10 cellular contexts compared by ENCODE assay signal in the genomic region with DNA sequence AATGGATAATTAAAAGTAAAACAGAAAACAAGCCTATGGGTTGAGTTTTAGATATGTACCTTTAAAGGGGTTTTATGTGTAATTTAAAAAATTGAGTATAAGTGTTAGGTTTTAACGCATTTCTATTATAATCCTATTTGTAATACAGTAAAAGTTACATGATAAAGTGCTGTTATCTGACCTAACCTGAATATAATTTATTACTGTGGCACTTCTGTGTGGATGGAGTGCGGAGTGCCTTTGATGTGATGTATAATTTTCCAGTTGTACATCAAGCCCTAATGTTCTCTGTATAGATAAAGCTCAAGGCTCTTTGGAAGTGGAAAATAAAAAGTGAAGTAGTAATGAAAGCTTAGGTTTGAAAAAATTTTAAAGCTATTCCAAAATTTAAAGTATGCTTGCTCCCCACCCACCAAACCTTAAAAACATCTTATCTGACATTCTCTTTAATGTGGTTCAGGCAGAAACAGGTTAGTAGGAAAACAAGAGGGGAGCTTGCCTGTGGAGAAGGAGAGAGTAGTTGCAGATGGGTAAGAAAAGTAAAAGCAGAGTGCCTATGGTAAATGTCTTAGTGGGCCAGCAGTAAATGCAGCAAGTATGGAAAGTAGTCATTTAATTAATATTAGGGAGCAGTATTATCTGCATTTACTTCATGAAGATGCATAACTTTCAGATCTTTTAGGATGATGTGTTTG. TPM values are rescaled to one million over a fixed set of nuclear protein-coding genes. Genes with fewer than 3 reads are reported as not detected.
A peak's percentile ranks its signal among the peaks of the same experiment; 100 is the strongest.
DNase-seq lines count a peak whose midpoint lies in the region; ATAC-seq and TF ChIP-seq lines count a peak whose summit lies in the region.
"Had no signal": no experiment of that assay in that cellular context is flagged by ENCODE, and none has a peak within 500 bp of the region (broad histone marks: within the 10 kb centered on the region; RNA-seq: fewer than 3 reads in every experiment).

No MANE protein-coding gene starts in this region.

- H3K23ac ChIP-seq in trophoblast cell (ENCODE audit: low read length), result no peak overlapping the region

- no peaks in the 10 kb centered on the region for H3K27me3 ChIP-seq in OCI-LY1 (ENCODE audit: insufficient read depth, low read length)
- no peaks in the 10 kb centered on the region for H3K27me3 ChIP-seq in endodermal cell (ENCODE audit: control insufficient read depth, insufficient read depth, low read length, poor library complexity, severe bottlenecking)
- no peaks in the 10 kb centered on the region for H3K27me3 ChIP-seq in trophoblast cell (ENCODE audit: insufficient read depth, low read length)
- H3K27me3 ChIP-seq: pancreas had no signal

- H3K9ac ChIP-seq in OCI-LY1 (ENCODE audit: low read length) (peak overlapping the region; percentile 19; the same call in 1 of the 2 replicates), endodermal cell (ENCODE audit: extremely low read depth, low read length, poor library complexity, severe bottlenecking) (no peak overlapping the region), trophoblast cell (ENCODE audit: low read length) (no peak overlapping the region)

- H3K27me3 Mint-ChIP-seq in T-helper 2 cell treated with Interferon-gamma antibody and Interleukin-4, amounts not matched to agents 5 μg/mL and 100 μg/mL, for 36 hours (ENCODE audit: low read depth), result no peaks in the 10 kb centered on the region
- H3K27me3 Mint-ChIP-seq in endodermal cell (ENCODE audit: insufficient read depth), result no peaks in the 10 kb centered on the region

- H3K36me3 Mint-ChIP-seq in T-helper 2 cell treated with Interferon-gamma antibody and Interleukin-4, amounts not matched to agents 5 μg/mL and 100 μg/mL, for 36 hours (ENCODE audit: low read depth), result peaks cover 34% of the 10 kb centered on the region
- H3K36me3 Mint-ChIP-seq in endodermal cell (ENCODE audit: low read depth), result peaks cover 25% of the 10 kb centered on the region

- no peak overlapping the region for H3K14ac ChIP-seq in trophoblast cell (ENCODE audit: low read length)

- no peak overlapping the region for H2BK5ac ChIP-seq in trophoblast cell (ENCODE audit: low read depth, low read length, poor library complexity)

- H3K36me3 ChIP-seq in OCI-LY1 (ENCODE audit: insufficient read depth, low read length), result peaks cover 27% of the 10 kb centered on the region
- H3K36me3 ChIP-seq in endodermal cell (ENCODE audit: control insufficient read depth, insufficient read depth, low read length), result peaks cover 21% of the 10 kb centered on the region
- no peaks in the 10 kb centered on the region for H3K36me3 ChIP-seq in trophoblast cell (ENCODE audit: control insufficient read depth in 1 of 2, insufficient read depth in 2 of 2, low read length in 2 of 2)
- H3K36me3 ChIP-seq: pancreas had no signal

- H4K20me1 ChIP-seq in OCI-LY1 (ENCODE audit: insufficient read depth, low read length), result peaks cover 4% of the 10 kb centered on the region; the same call in 1 of the 2 replicates

- no peaks in the 10 kb centered on the region for H3K9me3 Mint-ChIP-seq in T-helper 2 cell treated with Interferon-gamma antibody and Interleukin-4, amounts not matched to agents 5 μg/mL and 100 μg/mL, for 36 hours
- H3K9me3 Mint-ChIP-seq in endodermal cell, result no peaks in the 10 kb centered on the region

- peak overlapping the region; percentile 81 for H3K4ac ChIP-seq in trophoblast cell (ENCODE audit: low read depth, low read length)

- H3K4me2 ChIP-seq in OCI-LY1 (ENCODE audit: low read length), result peak overlapping the region; percentile 68
- no peak overlapping the region for H3K4me2 ChIP-seq in trophoblast cell (ENCODE audit: low read length)

- H3K4me3 ChIP-seq in OCI-LY1 (ENCODE audit: low read depth, low read length, poor library complexity, severe bottlenecking), result peak overlapping the region; percentile 97
- peak overlapping the region; percentile 99 for H3K4me3 ChIP-seq in endodermal cell (ENCODE audit: low read length)
- H3K4me3 ChIP-seq in trophoblast cell (ENCODE audit: low read depth, low read length), result no peak overlapping the region
- H3K4me3 ChIP-seq: pancreas had no signal

- peak overlapping the region; percentile 24 for H3K27ac ChIP-seq in OCI-LY1 (ENCODE audit: low read depth, low read length, poor library complexity, severe bottlenecking)
- no peak overlapping the region for H3K27ac ChIP-seq in endodermal cell (ENCODE audit: low read depth, low read length)
- no peak overlapping the region for H3K27ac ChIP-seq in trophoblast cell (ENCODE audit: low read depth, low read length)
- H3K27ac ChIP-seq: pancreas had no signal

- H3K9me3 ChIP-seq in OCI-LY1 (ENCODE audit: low read length), result no peaks in the 10 kb centered on the region
- no peaks in the 10 kb centered on the region for H3K9me3 ChIP-seq in endodermal cell (ENCODE audit: control insufficient read depth, low read length)
- no peaks in the 10 kb centered on the region for H3K9me3 ChIP-seq in trophoblast cell (ENCODE audit: insufficient read depth, low read depth, low read length)
- H3K9me3 ChIP-seq: pancreas had no signal

- peaks cover 58% of the 10 kb centered on the region for H3K4me1 Mint-ChIP-seq in T-helper 2 cell treated with Interferon-gamma antibody and Interleukin-4, amounts not matched to agents 5 μg/mL and 100 μg/mL, for 36 hours (ENCODE audit: low read depth)
- peaks cover 45% of the 10 kb centered on the region for H3K4me1 Mint-ChIP-seq in endodermal cell

- H3K27ac Mint-ChIP-seq in T-helper 2 cell treated with Interferon-gamma antibody and Interleukin-4, amounts not matched to agents 5 μg/mL and 100 μg/mL, for 36 hours, result peak overlapping the region; percentile 18
- H3K27ac Mint-ChIP-seq in endodermal cell, result peak overlapping the region; percentile 44

- peaks cover 11% of the 10 kb centered on the region for H3K79me1 ChIP-seq in trophoblast cell (ENCODE audit: low read length)

- no peak overlapping the region for H2AK5ac ChIP-seq in trophoblast cell (ENCODE audit: low read length)

- no peak overlapping the region for H4K8ac ChIP-seq in trophoblast cell (ENCODE audit: low read depth, low read length)

- H4K12ac ChIP-seq in trophoblast cell (ENCODE audit: low read depth, low read length), result no peak overlapping the region

- 86% methylated on average over 2 of the region's 2 CpGs; no CpG with 5 or more reads in 1 of the 2 experiments for WGBS in endodermal cell (ENCODE audit: insufficient coverage in 1 of 2, insufficient read length in 1 of 2), 2 experiments
- no CpG with 5 or more reads among the region's 2 CpGs for WGBS in trophoblast cell (ENCODE audit: extremely low coverage, insufficient coverage, insufficient read length)

- peak overlapping the region; percentile 52 for H3K4me3 Mint-ChIP-seq in T-helper 2 cell treated with Interferon-gamma antibody and Interleukin-4, amounts not matched to agents 5 μg/mL and 100 μg/mL, for 36 hours
- no peak overlapping the region for H3K4me3 Mint-ChIP-seq in endodermal cell

- H2BK12ac ChIP-seq in trophoblast cell (ENCODE audit: low read length), result no peak overlapping the region

- H3K79me2 ChIP-seq in OCI-LY1 (ENCODE audit: insufficient read depth, low read length), result peaks cover 87% of the 10 kb centered on the region
- peaks cover 43% of the 10 kb centered on the region for H3K79me2 ChIP-seq in trophoblast cell (ENCODE audit: control insufficient read depth, insufficient read depth, low read length, poor library complexity)

- ATAC-seq in HG03280 (IDR thresholded peaks at IDR 0.05; ENCODE audit: unreplicated experiment), result no peak
- ATAC-seq: pancreas had no signal

- no peak overlapping the region for H3K18ac ChIP-seq in trophoblast cell (ENCODE audit: low read length)

- TF ChIP-seq CTCF in OCI-LY1 (IDR thresholded peaks at IDR 0.05; ENCODE audit: low read length), result no peak
- TF ChIP-seq CTCF in endodermal cell (conservative IDR thresholded peaks at IDR 0.05), result no peak

- H3K4me1 ChIP-seq in OCI-LY1 (ENCODE audit: insufficient read depth, low read length, severe bottlenecking), result peaks cover 69% of the 10 kb centered on the region
- H3K4me1 ChIP-seq in endodermal cell (ENCODE audit: control insufficient read depth, insufficient read depth, low read length), result no peaks in the 10 kb centered on the region
- peaks cover 8 to 16% of the 10 kb centered on the region in 2 experiments for H3K4me1 ChIP-seq in trophoblast cell (ENCODE audit: control insufficient read depth in 1 of 2, insufficient read depth in 2 of 2, low read length in 2 of 2)

- no peak overlapping the region for H2BK120ac ChIP-seq in trophoblast cell (ENCODE audit: insufficient read depth, low read length, poor library complexity)

- no peak for DNase-seq in T-helper 2 cell treated with Interferon-gamma antibody and Interleukin-4, amounts not matched to agents 5 μg/mL and 100 μg/mL, for 36 hours (ENCODE audit: low spot score)
- DNase-seq in T-helper 2 cell (no peak), endodermal cell (peak; percentile 10), trophoblast cell (no peak), HPDE6-E6E7 (ENCODE audit: extremely low spot score) (no peak), NCI-H526 (lab: John Stamatoyannopoulos, UW) (no peak)
- DNase-seq: NCI-H2081, pancreas had no signal

- no peak overlapping the region for H4K91ac ChIP-seq in trophoblast cell (ENCODE audit: low read depth, low read length)

- no peaks in the 10 kb centered on the region for H3K9me2 ChIP-seq in OCI-LY1 (ENCODE audit: low read depth, low read length)

- H3F3A ChIP-seq in OCI-LY1 (ENCODE audit: insufficient read depth, low read length), result no peaks in the 10 kb centered on the region

- H2AFZ ChIP-seq in OCI-LY1 (ENCODE audit: low read length), result no peak overlapping the region
- no peak overlapping the region for H2AFZ ChIP-seq in trophoblast cell (ENCODE audit: insufficient read depth, low read length, poor library complexity)

RNA-seq across cellular contexts. Expression of gene MATR3, which starts 4.0 kb away (rescaled TPM):
- total RNA-seq in endodermal cell, result 100 to 1,000 TPM; 250 to 279 TPM
- polyA plus RNA-seq in endodermal cell (2013, experiment 1 of 2), result 439 TPM
- 415 TPM for polyA plus RNA-seq in endodermal cell (2013, experiment 2 of 2)
- 164 and 185 TPM in 2 replicates for polyA plus RNA-seq in trophoblast cell (2013)

RNA-seq across cellular contexts. Expression of gene PAIP2, which starts 44.1 kb away (rescaled TPM):
- 100 to 1,000 TPM; 128 to 142 TPM for total RNA-seq in endodermal cell
- polyA plus RNA-seq in endodermal cell (2013, experiment 1 of 2), result 193 TPM
- 186 TPM for polyA plus RNA-seq in endodermal cell (2013, experiment 2 of 2)
- 156 and 175 TPM in 2 replicates for polyA plus RNA-seq in trophoblast cell (2013)
